ENCODE assay signal across 19 cellular contexts in the genomic region with DNA sequence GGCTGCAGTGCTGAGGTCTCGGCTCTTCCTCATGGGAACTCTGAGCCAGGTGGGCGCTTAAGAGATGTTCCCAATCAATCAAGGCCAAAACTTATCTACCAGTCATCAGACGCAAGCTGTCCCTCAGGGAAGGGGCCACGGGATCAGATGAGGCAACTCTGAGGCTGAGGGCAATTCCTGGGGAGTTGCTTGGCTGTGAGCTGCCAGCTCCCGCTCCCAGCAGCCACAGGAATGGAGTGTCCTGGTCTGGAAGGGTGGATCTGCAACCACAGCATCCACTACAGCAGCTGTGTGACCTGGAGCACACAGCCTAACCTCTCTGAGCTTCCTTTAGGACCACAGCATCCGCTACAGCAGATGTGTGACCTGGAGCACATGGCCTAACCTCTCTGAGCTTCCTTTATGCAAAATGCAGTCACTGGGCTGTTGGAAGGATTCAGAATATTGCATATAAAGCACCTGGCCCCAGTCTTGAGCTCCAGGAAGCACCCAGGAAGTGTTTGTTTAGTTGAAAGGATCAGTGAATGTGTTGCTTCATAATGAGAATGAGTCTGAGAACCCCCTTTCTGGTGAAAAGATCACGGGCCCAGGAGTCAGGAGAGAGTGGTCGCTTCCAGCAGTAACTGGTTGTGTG.
A peak's percentile ranks its signal among the peaks of the same experiment; 100 is the strongest.
DNase-seq lines count a peak whose midpoint lies in the region; ATAC-seq and TF ChIP-seq lines count a peak whose summit lies in the region.
"Had no signal": no experiment of that assay in that cellular context is flagged by ENCODE, and none has a peak within 500 bp of the region (broad histone marks: within the 10 kb centered on the region; RNA-seq: fewer than 3 reads in every experiment).

No MANE protein-coding gene starts in this region.

- H3K27ac ChIP-seq in MM.1S (ENCODE audit: low read length) (no peak overlapping the region), mammary epithelial cell (ENCODE audit: insufficient read depth, low read depth, low read length) (peak overlapping the region; percentile 45)
- H3K27ac ChIP-seq: ovary, uterus had no signal

- H3K9me2 ChIP-seq in MM.1S (replicated peaks; ENCODE audit: insufficient read depth, low read length), result no peaks in the 10 kb centered on the region

- no peak overlapping the region for H3K9ac ChIP-seq in MM.1S (ENCODE audit: low read length)
- H3K9ac ChIP-seq in mammary epithelial cell (ENCODE audit: insufficient read depth, low read length), result no peak overlapping the region

- H2AFZ ChIP-seq in MM.1S (ENCODE audit: low read length) (no peak overlapping the region), mammary epithelial cell (ENCODE audit: low read depth, low read length) (peak overlapping the region; percentile 65)

- intact Hi-C loops in mammary epithelial cell (cut with micrococcal nuclease), result loop anchor here (2.0 kb wide), 1 partner anchor 59 kb away; no protein-coding TSS in a partner anchor

- H4K20me1 ChIP-seq in MM.1S (ENCODE audit: insufficient read depth, low read length) (no peaks in the 10 kb centered on the region), mammary epithelial cell (ENCODE audit: insufficient read depth, low read length) (no peaks in the 10 kb centered on the region)

- no peaks in the 10 kb centered on the region for H3F3A ChIP-seq in MM.1S (ENCODE audit: insufficient read depth, low read length)

- H3K4me3 ChIP-seq in MM.1S (ENCODE audit: low read length), result no peak overlapping the region
- no peak overlapping the region for H3K4me3 ChIP-seq in mammary epithelial cell (replicated peaks in 1 of 3; ENCODE audit: insufficient read depth in 1 of 3, low read depth in 2 of 3, low read length in 3 of 3)
- H3K4me3 ChIP-seq: ovary, uterus had no signal

- 0 out of 2 replicates have a peak, but pooled peaks cover 6% of the 10 kb centered on the region for H3K27me3 ChIP-seq in MM.1S (replicated peaks; ENCODE audit: insufficient read depth, low read length)
- H3K27me3 ChIP-seq in mammary epithelial cell (ENCODE audit: insufficient read depth, low read length), result no peaks in the 10 kb centered on the region
- H3K27me3 ChIP-seq: ovary, uterus had no signal

- CTCF ChIA-PET in mammary epithelial cell (lab: Charles Lee; ENCODE audit: low non-redundant PET), result interaction anchor here (0.6 kb wide), 1 partner anchor 54 kb away, joined by 14 read pairs; no protein-coding TSS in a partner anchor

- H3K4me1 ChIP-seq in MM.1S (ENCODE audit: low read length) (peaks cover 15% of the 10 kb centered on the region), mammary epithelial cell (ENCODE audit: insufficient read depth, low read length) (peaks cover 33% of the 10 kb centered on the region)
- H3K4me1 ChIP-seq: uterus had no signal

- no peaks in the 10 kb centered on the region for H3K79me2 ChIP-seq in MM.1S (ENCODE audit: low read length)
- no peaks in the 10 kb centered on the region for H3K79me2 ChIP-seq in mammary epithelial cell (ENCODE audit: insufficient read depth, low read length)

- TF ChIP-seq CTCF in MM.1S (IDR thresholded peaks at IDR 0.05; ENCODE audit: low read length) (no peak), mammary epithelial cell (conservative IDR thresholded peaks at IDR 0.05 in 1 of 2, IDR thresholded peaks at IDR 0.05 in 1 of 2; ENCODE audit: extremely low read depth in 1 of 2, insufficient read depth in 1 of 2, low read depth in 1 of 2, low read length in 2 of 2) (no peak), omental fat pad (IDR thresholded peaks at IDR 0.05) (no peak)

- H3K9me3 ChIP-seq in MM.1S (replicated peaks; ENCODE audit: insufficient read depth, low read length), result no peaks in the 10 kb centered on the region
- H3K9me3 ChIP-seq in mammary epithelial cell (replicated peaks; ENCODE audit: insufficient read depth, low read length), result no peaks in the 10 kb centered on the region
- H3K9me3 ChIP-seq: ovary, uterus had no signal

- DNase-seq in Daoy (ENCODE audit: low read depth) (peak; percentile 33), MM.1S (peak; percentile 40), mammary epithelial cell (peak; percentile 53), omental fat pad (ENCODE audit: low spot score) (no peak), NCI-H774 (lab: John Stamatoyannopoulos, UW) (no peak)
- DNase-seq: activated naive CD8-positive, alpha-beta T cell treated with anti-CD3 and anti-CD28 coated beads, Interleukin-2, amount 50 U/mL, for 24 hours; activated T-cell treated with anti-CD3 and anti-CD28 coated beads, Interleukin-2, amount 50 U/mL, for 4 hours; C1 segment of cervical spinal cord; glutamatergic neuron; kidney; NCI-H187; NCI-H748 treated with DMSO at 0.1 percent for 48 hours; ovary; stimulated activated naive B cell treated with anti-CD40 and anti-IgM and Interleukin-4, amounts not matched to agents 10 μg/mL and 1 μg/mL and 100 μg/mL, for 72 hours; T1000; uterus had no signal

- H3K4me2 ChIP-seq in MM.1S (ENCODE audit: low read depth, low read length) (peak overlapping the region; percentile 33; the same call in 1 of the 2 replicates), mammary epithelial cell (ENCODE audit: insufficient read depth, low read depth, low read length) (peak overlapping the region; percentile 47)

- in situ Hi-C loops in mammary epithelial cell (cut with MboI; ENCODE audit: low sequenced_read_pairs in 2 of 2), result no loop called here

- dilution Hi-C loops in mammary epithelial cell (cut with HindIII; ENCODE audit: low sequenced_read_pairs), result loop anchor here (5.0 kb wide), 1 partner anchor 53 kb away; no protein-coding TSS in a partner anchor

- WGBS in mammary epithelial cell (ENCODE audit: low coverage, missing lambda C conversion rate), result 29% methylated on average over 6 of the region's 8 CpGs

- no TSS peak for BruUV-seq in mammary epithelial cell (replicated peaks; lab: Mats Ljungman, UMichigan)

- ATAC-seq in omental fat pad (ENCODE audit: low FRiP score) (peak; percentile 52), HG03432 (IDR thresholded peaks at IDR 0.05; ENCODE audit: unreplicated experiment) (no peak), HG02763 (IDR thresholded peaks at IDR 0.05; ENCODE audit: unreplicated experiment) (no peak), HG03457 (IDR thresholded peaks at IDR 0.05; ENCODE audit: unreplicated experiment) (no peak)
- ATAC-seq: activated naive CD8-positive, alpha-beta T cell treated with anti-CD3 and anti-CD28 coated beads, Interleukin-2, amount 50 U/mL, for 24 hours; activated T-cell treated with anti-CD3 and anti-CD28 coated beads, Interleukin-2, amount 50 U/mL, for 4 hours; stimulated activated naive B cell treated with anti-CD40 and anti-IgM and Interleukin-4, amounts not matched to agents 10 μg/mL and 1 μg/mL and 100 μg/mL, for 72 hours had no signal

- H3K36me3 ChIP-seq in MM.1S (replicated peaks; ENCODE audit: insufficient read depth, low read length) (no peaks in the 10 kb centered on the region), mammary epithelial cell (ENCODE audit: insufficient read depth, low read length) (no peaks in the 10 kb centered on the region)
- H3K36me3 ChIP-seq: ovary, uterus had no signal

Comparison
In these comparisons a context has a peak if more than half of its experiments do, and no peak if none do; other contexts are left out.
1. DNase-seq: peak in Daoy (single experiment), MM.1S (single experiment) and mammary epithelial cell (single experiment); none in omental fat pad (single experiment) and NCI-H774 (single experiment).